8 cellular contexts compared by ENCODE assay signal in genomic region chr5:175967471-175968372, GRCh38. TPM values are rescaled to one million over a fixed set of nuclear protein-coding genes. Genes with fewer than 3 reads are reported as not detected.
DNase-seq lines count a peak whose midpoint lies in the region; ATAC-seq and TF ChIP-seq lines count a peak whose summit lies in the region.
"Not testable (repeated sequence)": the region's sequence is repeated elsewhere in the genome, so short reads cannot be mapped to it uniquely, and the experiment has no call there.

THOC3 (minus strand) TSS chr5:175968315; CDS start chr5:175968208, 107 bp downstream.

- not testable (repeated sequence) for H3K36me3 ChIP-seq in neural progenitor cell

- not testable (repeated sequence) for H3K9me3 ChIP-seq in neural progenitor cell (ENCODE audit: low read depth)

- peak within 1 kb of the TSS; percentile 90 for H3K4me3 Mint-ChIP-seq in T-helper 2 cell treated with Interferon-gamma antibody and Interleukin-4, amounts not matched to agents 5 μg/mL and 100 μg/mL, for 36 hours
- peak within 1 kb of the TSS; percentile 86 for H3K4me3 Mint-ChIP-seq in glutamatergic neuron (ENCODE audit: unreplicated experiment)
- peak within 1 kb of the TSS; percentile 91 for H3K4me3 Mint-ChIP-seq in neural progenitor cell

- H3K36me3 Mint-ChIP-seq in T-helper 2 cell treated with Interferon-gamma antibody and Interleukin-4, amounts not matched to agents 5 μg/mL and 100 μg/mL, for 36 hours (ENCODE audit: low read depth); glutamatergic neuron (ENCODE audit: unreplicated experiment); neural progenitor cell: not testable (repeated sequence)

- H3K27ac Mint-ChIP-seq in T-helper 2 cell treated with Interferon-gamma antibody and Interleukin-4, amounts not matched to agents 5 μg/mL and 100 μg/mL, for 36 hours, result peak within 1 kb of the TSS; percentile 72
- peak within 1 kb of the TSS; percentile 68 for H3K27ac Mint-ChIP-seq in glutamatergic neuron (ENCODE audit: unreplicated experiment)
- not testable (repeated sequence) for H3K27ac Mint-ChIP-seq in neural progenitor cell

- H3K27me3 Mint-ChIP-seq in T-helper 2 cell treated with Interferon-gamma antibody and Interleukin-4, amounts not matched to agents 5 μg/mL and 100 μg/mL, for 36 hours (ENCODE audit: low read depth); glutamatergic neuron (ENCODE audit: unreplicated experiment); neural progenitor cell (ENCODE audit: insufficient read depth, low read depth): not testable (repeated sequence)

- H3K4me2 ChIP-seq in neural progenitor cell, result peak within 1 kb of the TSS; percentile 61

- not testable (repeated sequence) for H3K27ac ChIP-seq in neural progenitor cell

- not testable (repeated sequence) for H3F3A ChIP-seq in neural progenitor cell (ENCODE audit: low read depth)

- peak; percentile 58 for DNase-seq in Caki2 (ENCODE audit: low read depth)
- peak; percentile 86 for DNase-seq in T-helper 2 cell treated with Interferon-gamma antibody and Interleukin-4, amounts not matched to agents 5 μg/mL and 100 μg/mL, for 36 hours (ENCODE audit: low spot score)
- DNase-seq in amniotic epithelial cell (ENCODE audit: low read depth), result peak; percentile 51
- DNase-seq in glutamatergic neuron, result peak; percentile 76
- peak; percentile 85 for DNase-seq in neural progenitor cell (ENCODE audit: low spot score)
- peak; percentile 52 for DNase-seq in stimulated activated CD8-positive, alpha-beta memory T cell treated with anti-CD3 and anti-CD28 coated beads, Interleukin-4, amount 100 ng/mL, for 24 hours (ENCODE audit: low read depth)

- peak within 1 kb of the TSS; percentile 92 for H2AFZ ChIP-seq in neural progenitor cell (replicated peaks)

- peaks cover 19% of the 10 kb centered on the region for H3K79me2 ChIP-seq in neural progenitor cell (ENCODE audit: low read depth)

- not testable (repeated sequence) for H3K27me3 ChIP-seq in neural progenitor cell

- not testable (repeated sequence) for H3K4me1 Mint-ChIP-seq in T-helper 2 cell treated with Interferon-gamma antibody and Interleukin-4, amounts not matched to agents 5 μg/mL and 100 μg/mL, for 36 hours (ENCODE audit: low read depth); glutamatergic neuron (ENCODE audit: low read depth, unreplicated experiment); neural progenitor cell

- H3K4me1 ChIP-seq in neural progenitor cell, result not testable (repeated sequence)

- not testable (repeated sequence) for H3K9me3 Mint-ChIP-seq in T-helper 2 cell treated with Interferon-gamma antibody and Interleukin-4, amounts not matched to agents 5 μg/mL and 100 μg/mL, for 36 hours; glutamatergic neuron (ENCODE audit: unreplicated experiment); neural progenitor cell

- peak; percentile 100 for ATAC-seq in GM21515 (IDR thresholded peaks at IDR 0.05; ENCODE audit: unreplicated experiment)
- peak; percentile 96 for ATAC-seq in HG03521 (IDR thresholded peaks at IDR 0.05; ENCODE audit: unreplicated experiment)

- H4K20me1 ChIP-seq in neural progenitor cell (ENCODE audit: low read depth), result not testable (repeated sequence)

- TF ChIP-seq CTCF in glutamatergic neuron (IDR thresholded peaks at IDR 0.05; ENCODE audit: partially characterized antibody, unreplicated experiment), result not testable (repeated sequence)
- TF ChIP-seq CTCF in neural progenitor cell (IDR thresholded peaks at IDR 0.05), result peak; percentile 15

- H3K9ac ChIP-seq in neural progenitor cell, result peak within 1 kb of the TSS; percentile 82

- in situ Hi-C loops in Caki2 (cut with HindIII; ENCODE audit: low pct_unique_long_range_greater_than_20kb, low sequenced_read_pairs), result not testable (repeated sequence)

- H3K4me3 ChIP-seq in neural progenitor cell, result peak within 1 kb of the TSS; percentile 69

RNA-seq across cellular contexts. Expression of gene THOC3, which starts in this region (rescaled TPM):
- total RNA-seq in Caki2 (2014; rRNA removed; shearing (Covaris generic); ENCODE audit: low replicate concordance), result 21.4 and 40.4 TPM in 2 replicates
- total RNA-seq in glutamatergic neuron (ENCODE audit: unreplicated experiment) (59.1 TPM), neural progenitor cell (ENCODE audit: low replicate concordance) (148 and 154 TPM in 2 replicates)
